Comparison of ENCODE assay signal across 29 cellular contexts in genomic region chr4:87171944-87172343, GRCh38.
"Had no signal": no experiment of that assay in that cellular context is flagged by ENCODE, and none has a peak within 500 bp of the region (broad histone marks: within the 10 kb centered on the region; RNA-seq: fewer than 3 reads in every experiment).

No MANE protein-coding gene starts in this region.

- H3K27me3 ChIP-seq: stomach, suprapubic skin, testis, thyroid gland, tibial artery, tibial nerve, transverse colon, upper lobe of left lung, upper lobe of right lung, uterus, vagina had no signal

- H3K9me3 ChIP-seq: stomach, suprapubic skin, testis, thoracic aorta, thyroid gland, tibial artery, tibial nerve, transverse colon, upper lobe of left lung, upper lobe of right lung, uterus, vagina had no signal

- H3K4me3 ChIP-seq: stomach, suprapubic skin, testis, thoracic aorta, thyroid gland, tibial artery, tibial nerve, transverse colon, upper lobe of left lung, upper lobe of right lung, uterus, vagina had no signal

- FAIRE-seq: urothelium cell line had no signal

- H3K36me3 ChIP-seq: thoracic aorta, uterus had no signal

- DNase-seq: stimulated activated CD4-positive, alpha-beta T cell treated with anti-CD3 and anti-CD28 coated beads, Interleukin-2, amount 100 ng/mL, for 48 hours; stimulated activated CD4-positive, alpha-beta T cell treated with anti-CD3 and anti-CD28 coated beads, Interleukin-4, amount 100 ng/mL, for 1 hour; stimulated activated CD4-positive, alpha-beta T cell treated with anti-CD3 and anti-CD28 coated beads, Interleukin-4, amount 100 ng/mL, for 24 hours; stimulated activated CD4-positive, alpha-beta T cell treated with anti-CD3 and anti-CD28 coated beads, Interleukin-4, amount 100 ng/mL, for 4 hours; stimulated activated CD8-positive, alpha-beta memory T cell treated with anti-CD3 and anti-CD28 coated beads, Interleukin-4, amount 100 ng/mL, for 48 hours; stimulated activated naive B cell treated with anti-CD40 and anti-IgM and Interleukin-4, amounts not matched to agents 10 μg/mL and 1 μg/mL and 100 μg/mL, for 72 hours; stimulated activated naive CD4-positive, alpha-beta T cell; stimulated activated naive CD4-positive, alpha-beta T cell treated with Interleukin-2 at 50 U/mL for 16 hours; stimulated activated naive CD8-positive, alpha-beta T cell treated with anti-CD3 and anti-CD28 coated beads, Interleukin-15, amount 100 ng/mL, for 72 hours; stimulated activated naive CD8-positive, alpha-beta T cell treated with anti-CD3 and anti-CD28 coated beads, Interleukin-15, Interleukin-2, amounts not matched to agents 100 U/mL and 50 U/mL, for 24 hours; stomach; substantia nigra; testis; thyroid gland; tibial artery; transverse colon; trophoblast cell; upper lobe of left lung; upper lobe of right lung; uterus had no signal

- H3K4me1 ChIP-seq: stomach, suprapubic skin, testis, thyroid gland, tibial artery, tibial nerve, transverse colon, upper lobe of left lung, upper lobe of right lung, uterus, vagina had no signal

- H3K27me3 Mint-ChIP-seq: stimulated activated memory B cell treated with anti-CD40 and anti-IgM and Interleukin-4, amounts not matched to agents 10 μg/mL and 1 μg/mL and 100 μg/mL, for 72 hours; stimulated activated naive B cell treated with anti-CD40 and anti-IgM and Interleukin-4, amounts not matched to agents 10 μg/mL and 1 μg/mL and 100 μg/mL, for 72 hours; stimulated activated naive CD8-positive, alpha-beta T cell treated with anti-CD3 and anti-CD28 coated beads, Interleukin-15, amount 100 ng/mL, for 72 hours; stimulated activated naive CD8-positive, alpha-beta T cell treated with anti-CD3 and anti-CD28 coated beads, Interleukin-15, Interleukin-2, amounts not matched to agents 100 ng/mL and 50 ng/mL, for 24 hours; type B pancreatic cell had no signal

- ATAC-seq: stimulated activated effector memory CD8-positive, alpha-beta T cell treated with anti-CD3 and anti-CD28 coated beads, Interleukin-12 subunit alpha, Interleukin-12 subunit beta, amount 100 ng/mL, for 72 hours; stimulated activated memory B cell treated with anti-CD40 and anti-IgM and Interleukin-4, amounts not matched to agents 10 μg/mL and 1 μg/mL and 100 μg/mL, for 72 hours; stimulated activated naive B cell treated with anti-CD40 and anti-IgM and Interleukin-4, amounts not matched to agents 10 μg/mL and 1 μg/mL and 100 μg/mL, for 72 hours; stimulated activated naive CD8-positive, alpha-beta T cell treated with anti-CD3 and anti-CD28 coated beads, Interleukin-15, amount 100 ng/mL, for 72 hours; stimulated activated naive CD8-positive, alpha-beta T cell treated with anti-CD3 and anti-CD28 coated beads, Interleukin-15, Interleukin-2, amounts not matched to agents 100 U/mL and 50 U/mL, for 24 hours; upper lobe of right lung had no signal

- H3K27ac Mint-ChIP-seq: stimulated activated effector memory CD8-positive, alpha-beta T cell treated with anti-CD3 and anti-CD28 coated beads, Interleukin-12 subunit alpha, Interleukin-12 subunit beta, amount 100 ng/mL, for 72 hours; stimulated activated memory B cell treated with anti-CD40 and anti-IgM and Interleukin-4, amounts not matched to agents 10 μg/mL and 1 μg/mL and 100 μg/mL, for 72 hours; stimulated activated naive B cell treated with anti-CD40 and anti-IgM and Interleukin-4, amounts not matched to agents 10 μg/mL and 1 μg/mL and 100 μg/mL, for 72 hours; stimulated activated naive CD8-positive, alpha-beta T cell treated with anti-CD3 and anti-CD28 coated beads, Interleukin-15, amount 100 ng/mL, for 72 hours; stimulated activated naive CD8-positive, alpha-beta T cell treated with anti-CD3 and anti-CD28 coated beads, Interleukin-15, Interleukin-2, amounts not matched to agents 100 ng/mL and 50 ng/mL, for 24 hours; type B pancreatic cell had no signal

- H3K4me1 Mint-ChIP-seq: stimulated activated effector memory CD8-positive, alpha-beta T cell treated with anti-CD3 and anti-CD28 coated beads, Interleukin-12 subunit alpha, Interleukin-12 subunit beta, amount 100 ng/mL, for 72 hours; stimulated activated memory B cell treated with anti-CD40 and anti-IgM and Interleukin-4, amounts not matched to agents 10 μg/mL and 1 μg/mL and 100 μg/mL, for 72 hours; stimulated activated naive B cell treated with anti-CD40 and anti-IgM and Interleukin-4, amounts not matched to agents 10 μg/mL and 1 μg/mL and 100 μg/mL, for 72 hours; stimulated activated naive CD8-positive, alpha-beta T cell treated with anti-CD3 and anti-CD28 coated beads, Interleukin-15, amount 100 ng/mL, for 72 hours had no signal

- H3K27ac ChIP-seq: stomach, suprapubic skin, testis, thoracic aorta, thyroid gland, tibial artery, tibial nerve, transverse colon, upper lobe of left lung, upper lobe of right lung, uterus, vagina had no signal

- H3K9me3 Mint-ChIP-seq: stimulated activated effector memory CD8-positive, alpha-beta T cell treated with anti-CD3 and anti-CD28 coated beads, Interleukin-12 subunit alpha, Interleukin-12 subunit beta, amount 100 ng/mL, for 72 hours; stimulated activated memory B cell treated with anti-CD40 and anti-IgM and Interleukin-4, amounts not matched to agents 10 μg/mL and 1 μg/mL and 100 μg/mL, for 72 hours; stimulated activated naive B cell treated with anti-CD40 and anti-IgM and Interleukin-4, amounts not matched to agents 10 μg/mL and 1 μg/mL and 100 μg/mL, for 72 hours; stimulated activated naive CD8-positive, alpha-beta T cell treated with anti-CD3 and anti-CD28 coated beads, Interleukin-15, amount 100 ng/mL, for 72 hours; stimulated activated naive CD8-positive, alpha-beta T cell treated with anti-CD3 and anti-CD28 coated beads, Interleukin-15, Interleukin-2, amounts not matched to agents 100 ng/mL and 50 ng/mL, for 24 hours; type B pancreatic cell had no signal

- H3K4me3 Mint-ChIP-seq: stimulated activated effector memory CD8-positive, alpha-beta T cell treated with anti-CD3 and anti-CD28 coated beads, Interleukin-12 subunit alpha, Interleukin-12 subunit beta, amount 100 ng/mL, for 72 hours; stimulated activated memory B cell treated with anti-CD40 and anti-IgM and Interleukin-4, amounts not matched to agents 10 μg/mL and 1 μg/mL and 100 μg/mL, for 72 hours; stimulated activated naive B cell treated with anti-CD40 and anti-IgM and Interleukin-4, amounts not matched to agents 10 μg/mL and 1 μg/mL and 100 μg/mL, for 72 hours; stimulated activated naive CD8-positive, alpha-beta T cell treated with anti-CD3 and anti-CD28 coated beads, Interleukin-15, amount 100 ng/mL, for 72 hours; stimulated activated naive CD8-positive, alpha-beta T cell treated with anti-CD3 and anti-CD28 coated beads, Interleukin-15, Interleukin-2, amounts not matched to agents 100 ng/mL and 50 ng/mL, for 24 hours; type B pancreatic cell had no signal
